In genomic region chr5:74272019-74272775, GRCh38 we compare ENCODE assay signal across 1 cellular context.
TF ChIP-seq lines count a peak whose summit lies in the region.

No MANE protein-coding gene starts in this region.

TF ChIP-seq in SK-N-SH treated with all-trans-retinoic acid at 6 μM for 48 hours, 23 proteins besides CTCF, POLR2A, EP300 and RAD21 (continued from another document):
- TF ChIP-seq CREB5 (CRISPR knock-in tag; IDR thresholded peaks at IDR 0.05; ENCODE audit: low read depth) (no peak), TCF4 (CRISPR knock-in tag; IDR thresholded peaks at IDR 0.05; ENCODE audit: borderline replicate concordance) (no peak), ESRRG (CRISPR knock-in tag; IDR thresholded peaks at IDR 0.05) (no peak), ZFP3 (CRISPR knock-in tag; IDR thresholded peaks at IDR 0.05) (no peak)
